In the genomic region with DNA sequence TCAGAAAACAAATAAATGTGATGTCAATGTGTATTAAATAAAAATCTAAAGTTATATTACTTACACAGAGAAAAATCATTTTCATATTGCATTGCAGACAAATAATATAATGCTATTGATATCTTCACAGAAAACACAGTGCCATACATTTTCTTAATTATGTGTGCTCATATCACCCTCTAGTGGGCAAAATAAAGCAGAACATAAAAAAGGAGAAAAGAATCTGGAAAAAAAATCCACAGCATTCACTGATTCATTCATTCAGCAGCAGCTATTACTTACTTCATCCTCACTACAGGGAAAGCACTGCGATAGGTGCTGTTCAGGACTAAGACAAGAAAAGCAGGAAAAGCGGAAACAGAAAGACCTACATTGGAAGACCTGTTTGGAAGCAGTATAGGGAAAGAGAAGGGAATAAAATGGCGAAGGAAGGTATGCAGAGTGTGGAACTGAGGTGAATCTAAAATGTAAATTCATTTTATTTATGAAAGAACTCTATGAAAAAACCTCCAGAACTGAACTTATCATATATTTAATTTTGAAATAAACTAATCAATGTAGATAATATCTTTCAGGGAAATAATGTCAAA, we compare ENCODE assay signal across 8 cellular contexts.
DNase-seq lines count a peak whose midpoint lies in the region; ATAC-seq, FAIRE-seq and TF ChIP-seq lines count a peak whose summit lies in the region.

No MANE protein-coding gene starts in this region.

- no peak overlapping the region for H3K27ac ChIP-seq in CD4-positive, alpha-beta memory T cell (ENCODE audit: low read depth, low read length)

- CTCF ChIA-PET in CD4-positive, alpha-beta memory T cell (lab: Charles Lee; ENCODE audit: partially characterized antibody) = interaction anchor here (1.8 kb wide), 1 partner anchor 10 kb away, joined by 7 read pairs; no protein-coding TSS in a partner anchor

- H3K36me3 ChIP-seq in CD4-positive, alpha-beta memory T cell (ENCODE audit: insufficient read depth, low read length) = no peaks in the 10 kb centered on the region

- peaks cover 0 to 3% (median 0%) of the 10 kb centered on the region in 8 donors for H3K9me3 Mint-ChIP-seq in CD4-positive, alpha-beta memory T cell

- no peaks in the 10 kb centered on the region for H3K27me3 ChIP-seq in CD4-positive, alpha-beta memory T cell (ENCODE audit: insufficient read depth, low read length)

- peak; percentile 77 for ATAC-seq in GM18867 (IDR thresholded peaks at IDR 0.05; ENCODE audit: unreplicated experiment)

- peak; percentile 52 for TF ChIP-seq CTCF in foreskin fibroblast (IDR thresholded peaks at IDR 0.05; ENCODE audit: low read depth, low read length)

- intact Hi-C loops in CD4-positive, alpha-beta memory T cell (cut with micrococcal nuclease) = loop anchor here (2.0 to 5.0 kb wide), 2 partner anchors 1174 to 1362 kb away; no protein-coding TSS in a partner anchor

- H3K4me1 Mint-ChIP-seq in CD4-positive, alpha-beta memory T cell = peaks cover 1 to 4% (median 3%) of the 10 kb centered on the region in 4 donors

- POLR2A ChIA-PET in CD4-positive, alpha-beta memory T cell (lab: Charles Lee; ENCODE audit: partially characterized antibody) = no interaction called here

- no peaks in the 10 kb centered on the region for H3K9me3 ChIP-seq in CD4-positive, alpha-beta memory T cell (ENCODE audit: control insufficient read depth in 1 of 2, low read length in 2 of 2)

- H3K27me3 Mint-ChIP-seq in CD4-positive, alpha-beta memory T cell = no peaks in the 10 kb centered on the region

- H3K4me3 Mint-ChIP-seq in CD4-positive, alpha-beta memory T cell = no peak overlapping the region

- H3K36me3 Mint-ChIP-seq in CD4-positive, alpha-beta memory T cell = peaks cover 28 to 29% of the 10 kb centered on the region in 2 donors

- no peak overlapping the region for H3K27ac Mint-ChIP-seq in CD4-positive, alpha-beta memory T cell

- no peak for FAIRE-seq in HTR-8/SVneo (lab: Jason Lieb, UNC)

- DNase-seq in CD4-positive, alpha-beta memory T cell = peak in 4 of 5 donors; percentile 7 to 21 (median 16)
- DNase-seq in HTR-8/SVneo (ENCODE audit: insufficient read length, low spot score) = peak; percentile 8
- peak; percentile 53 for DNase-seq in SK-N-DZ (ENCODE audit: low spot score)
- DNase-seq in foreskin fibroblast = peak; percentile 15 to 49
- peak; percentile 24 for DNase-seq in stromal cell of bone marrow (ENCODE audit: low read depth)
- no peak for DNase-seq in occipital lobe (lab: John Stamatoyannopoulos, UW)
- no peak for DNase-seq in NCI-H1930 (lab: John Stamatoyannopoulos, UW)

- no peaks in the 10 kb centered on the region for H3K4me1 ChIP-seq in CD4-positive, alpha-beta memory T cell (ENCODE audit: insufficient read depth, low read length)

- no peak overlapping the region for H3K4me3 ChIP-seq in CD4-positive, alpha-beta memory T cell (ENCODE audit: low read length in 2 of 2)
- no peak overlapping the region for H3K4me3 ChIP-seq in foreskin fibroblast (ENCODE audit: low read depth in 1 of 2, low read length in 2 of 2)

Comparison
In these comparisons a context has a peak if more than half of its experiments do, and no peak if none do; other contexts are left out.
1. DNase-seq: peak in CD4-positive, alpha-beta memory T cell (4 of 5), HTR-8/SVneo (single experiment), SK-N-DZ (single experiment), foreskin fibroblast (2 of 2) and stromal cell of bone marrow (single experiment); none in occipital lobe (single experiment) and NCI-H1930 (0 of 2).